Comparison of ENCODE assay signal across 28 cellular contexts in the genomic region with DNA sequence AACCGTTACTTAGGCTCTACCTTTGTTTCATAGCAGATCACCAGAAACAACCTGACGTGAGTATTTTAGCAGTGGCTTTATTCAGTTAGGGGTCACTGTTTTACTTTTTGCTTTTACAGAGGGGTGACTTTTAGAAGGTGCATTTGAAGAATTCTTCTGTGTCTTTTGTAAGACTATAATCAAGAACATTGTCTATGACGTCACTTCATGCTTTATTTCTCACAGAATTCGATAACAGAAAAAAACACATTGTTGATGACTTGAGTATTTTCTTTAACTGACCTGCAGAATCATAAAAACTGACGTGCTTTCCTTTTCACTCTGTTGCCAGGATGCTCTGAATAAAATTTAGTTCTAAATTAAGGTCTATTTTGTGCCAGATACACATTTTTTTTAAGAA.
"Had no signal": no experiment of that assay in that cellular context is flagged by ENCODE, and none has a peak within 500 bp of the region (broad histone marks: within the 10 kb centered on the region; RNA-seq: fewer than 3 reads in every experiment).

No MANE protein-coding gene starts in this region.

- H3K27ac ChIP-seq: neural progenitor cell, ovary, parathyroid adenoma, psoas muscle, spleen, suprapubic skin, testis, tibial artery, transverse colon, upper lobe of right lung, uterus had no signal

- ATAC-seq: natural killer cell; psoas muscle; right cardiac atrium; sciatic nerve; stimulated activated memory B cell treated with anti-CD40 and anti-IgM and Interleukin-4, amounts not matched to agents 10 μg/mL and 1 μg/mL and 100 μg/mL, for 72 hours; stimulated activated naive CD8-positive, alpha-beta T cell treated with anti-CD3 and anti-CD28 coated beads, Interleukin-15, amount 100 ng/mL, for 72 hours; stimulated activated naive CD8-positive, alpha-beta T cell treated with anti-CD3 and anti-CD28 coated beads, Interleukin-15, Interleukin-2, amounts not matched to agents 100 U/mL and 50 U/mL, for 24 hours; upper lobe of right lung had no signal

- H3K27me3 ChIP-seq: neural progenitor cell, ovary, spleen, suprapubic skin, testis, tibial artery, transverse colon, upper lobe of right lung, uterus had no signal

- H3K4me2 ChIP-seq: neural progenitor cell, smooth muscle cell had no signal

- H3K36me3 ChIP-seq: neural progenitor cell, ovary, suprapubic skin, tibial artery, transverse colon, upper lobe of right lung, uterus had no signal

- H3K4me3 ChIP-seq: neural progenitor cell, ovary, psoas muscle, skin epidermis, smooth muscle cell, spleen, suprapubic skin, testis, tibial artery, transverse colon, upper lobe of right lung, uterus had no signal

- H3K4me1 ChIP-seq: parathyroid adenoma, psoas muscle, suprapubic skin, upper lobe of right lung, uterus had no signal

- H3K79me2 ChIP-seq: parathyroid adenoma had no signal

- H2AFZ ChIP-seq: neural progenitor cell, parathyroid adenoma had no signal

- DNase-seq: natural killer cell; occipital lobe; ovary; posterior cingulate gyrus; psoas muscle; right cardiac atrium; spleen; stimulated activated CD4-positive, alpha-beta T cell treated with anti-CD3 and anti-CD28 coated beads, Interleukin-12 subunit alpha, Interleukin-12 subunit beta, amount 100 ng/mL, for 4 hours; stimulated activated CD4-positive, alpha-beta T cell treated with anti-CD3 and anti-CD28 coated beads, Interleukin-1b, Interleukin-23, amount 100 ng/mL, for 48 hours; stimulated activated CD4-positive, alpha-beta T cell treated with anti-CD3 and anti-CD28 coated beads, Interleukin-4, amount 100 ng/mL, for 1 hour; stimulated activated CD4-positive, alpha-beta T cell treated with anti-CD3 and anti-CD28 coated beads, Interleukin-4, amount 100 ng/mL, for 4 hours; stimulated activated CD8-positive, alpha-beta memory T cell treated with anti-CD3 and anti-CD28 coated beads, Interleukin-4, amount 100 ng/mL, for 48 hours; stimulated activated naive CD4-positive, alpha-beta T cell; stimulated activated naive CD8-positive, alpha-beta T cell treated with anti-CD3 and anti-CD28 coated beads, Interleukin-15, amount 100 ng/mL, for 72 hours; stimulated activated naive CD8-positive, alpha-beta T cell treated with anti-CD3 and anti-CD28 coated beads, Interleukin-15, Interleukin-2, amounts not matched to agents 100 U/mL and 50 U/mL, for 24 hours; substantia nigra; testis; tibial artery; transverse colon; upper lobe of right lung; uterus had no signal

- H3K9ac ChIP-seq: neural progenitor cell, parathyroid adenoma had no signal

- H3K9me3 ChIP-seq: ovary, psoas muscle, spleen, suprapubic skin, testis, tibial artery, transverse colon, upper lobe of right lung, uterus had no signal
